In the genomic region with DNA sequence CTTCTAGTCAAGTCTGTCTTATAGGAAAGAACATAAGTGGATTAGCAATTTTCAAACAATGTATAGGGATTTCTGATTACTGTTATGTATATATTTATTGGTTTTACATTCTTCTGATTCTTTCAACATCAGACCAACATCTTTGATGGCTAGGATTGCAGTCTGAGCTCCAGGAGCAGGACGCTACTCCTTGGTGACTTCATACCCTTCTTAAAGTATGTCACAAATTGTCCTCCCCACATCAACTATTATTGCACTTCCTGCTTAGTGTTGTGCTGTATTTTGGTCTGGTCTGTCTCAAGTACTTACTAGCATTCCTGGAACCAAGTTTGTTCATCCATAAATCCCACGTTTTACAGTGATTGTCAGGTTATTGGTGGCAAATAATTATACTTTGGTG, we compare ENCODE assay signal across 13 cellular contexts. TPM values are rescaled to one million over a fixed set of nuclear protein-coding genes. Genes with fewer than 3 reads are reported as not detected.
DNase-seq lines count a peak whose midpoint lies in the region; ATAC-seq, FAIRE-seq and TF ChIP-seq lines count a peak whose summit lies in the region.
"Had no signal": no experiment of that assay in that cellular context is flagged by ENCODE, and none has a peak within 500 bp of the region (broad histone marks: within the 10 kb centered on the region; RNA-seq: fewer than 3 reads in every experiment).

No MANE protein-coding gene starts in this region.

- intact Hi-C loops in activated T-helper 1 cell treated with anti-CD3 and anti-CD28 coated beads, Interleukin-12 subunit alpha, Interleukin-12 subunit beta, Interleukin-2, Interleukin-4 antibody, amounts not matched to agents 30 ng/mL and 10 ng/mL and 1 ng/mL, durations not matched to agents 14 hours and 24 hours and 36 hours (cut with micrococcal nuclease): no loop called here

- FAIRE-seq in keratinocyte (lab: Jason Lieb, UNC): no peak
- FAIRE-seq: bronchial epithelial cell, small intestine had no signal

- no peaks in the 10 kb centered on the region for H3K9me1 ChIP-seq in keratinocyte (ENCODE audit: control insufficient read depth, extremely low read depth, insufficient read depth, low read length)

- H3K4me3 ChIP-seq in ACC112 (ENCODE audit: low read depth, low read length) (peak overlapping the region; percentile 30), HL-60 (replicated peaks; ENCODE audit: insufficient read depth, low read length) (no peak overlapping the region), keratinocyte (ENCODE audit: control insufficient read depth in 2 of 3, extremely low read depth in 1 of 3, insufficient read depth in 2 of 3, low read depth in 1 of 3, low read length in 3 of 3) (no peak overlapping the region)

- ATAC-seq in HG02763 (IDR thresholded peaks at IDR 0.05; ENCODE audit: unreplicated experiment): no peak
- ATAC-seq in HG03095 (IDR thresholded peaks at IDR 0.05; ENCODE audit: unreplicated experiment): no peak
- ATAC-seq: activated T-helper 17 cell treated with anti-CD3 and anti-CD28 coated beads, Interleukin-2, amount 50 U/mL, for 72 hours had no signal

- dilution Hi-C loops in keratinocyte (cut with MboI; ENCODE audit: extremely low pct_ligation_motif_present, low sequenced_read_pairs): no loop called here

- no peaks in the 10 kb centered on the region for H3K27me3 ChIP-seq in ACC112 (ENCODE audit: insufficient read depth, low read length)
- no peaks in the 10 kb centered on the region for H3K27me3 ChIP-seq in HL-60 (ENCODE audit: insufficient read depth, poor library complexity, severe bottlenecking)
- no peaks in the 10 kb centered on the region for H3K27me3 ChIP-seq in keratinocyte (ENCODE audit: control insufficient read depth, extremely low read depth, insufficient read depth, low read length)

- H3K4me3 Mint-ChIP-seq in activated T-helper 1 cell treated with anti-CD3 and anti-CD28 coated beads, Interleukin-12 subunit alpha, Interleukin-12 subunit beta, Interleukin-2, Interleukin-4 antibody, amounts not matched to agents 30 ng/mL and 10 ng/mL and 1 ng/mL, durations not matched to agents 14 hours and 24 hours and 36 hours: no peak overlapping the region
- H3K4me3 Mint-ChIP-seq: activated T-helper 17 cell treated with anti-CD3 and anti-CD28 coated beads, Interleukin-2, amount 50 U/mL, for 72 hours; naive B cell had no signal

- peak overlapping the region; percentile 100 for H3K27ac ChIP-seq in ACC112 (ENCODE audit: low read depth, low read length)
- peak overlapping the region; percentile 4; the same call in 1 of the 2 replicates for H3K27ac ChIP-seq in HL-60 (replicated peaks)
- H3K27ac ChIP-seq in keratinocyte (ENCODE audit: control insufficient read depth, insufficient read depth, low read length): peak overlapping the region; percentile 61

- H3K9ac ChIP-seq in keratinocyte (ENCODE audit: control insufficient read depth, extremely low read depth, insufficient read depth, low read length): no peak overlapping the region

- no peaks in the 10 kb centered on the region for H4K20me1 ChIP-seq in keratinocyte (ENCODE audit: control insufficient read depth, extremely low read depth, insufficient read depth, low read length)

- H3K9me3 ChIP-seq in keratinocyte (ENCODE audit: control insufficient read depth, low read depth, low read length): no peaks in the 10 kb centered on the region

- H3K36me3 ChIP-seq in ACC112 (ENCODE audit: insufficient read depth, low read length) (no peaks in the 10 kb centered on the region), keratinocyte (ENCODE audit: control insufficient read depth in 2 of 2, extremely low read depth in 1 of 2, insufficient read depth in 2 of 2, low read length in 2 of 2) (no peaks in the 10 kb centered on the region)

- H3K4me1 Mint-ChIP-seq in activated T-helper 1 cell treated with anti-CD3 and anti-CD28 coated beads, Interleukin-12 subunit alpha, Interleukin-12 subunit beta, Interleukin-2, Interleukin-4 antibody, amounts not matched to agents 30 ng/mL and 10 ng/mL and 1 ng/mL, durations not matched to agents 14 hours and 24 hours and 36 hours (ENCODE audit: low read depth): no peaks in the 10 kb centered on the region
- H3K4me1 Mint-ChIP-seq: activated T-helper 17 cell treated with anti-CD3 and anti-CD28 coated beads, Interleukin-2, amount 50 U/mL, for 72 hours; naive B cell had no signal

- DNase-seq in HL-60 (ENCODE audit: low read depth in 1 of 2, low spot score in 1 of 2) (peak; percentile 22 to 35), astrocyte of the hippocampus (ENCODE audit: low read depth, low spot score) (peak; percentile 32), keratinocyte (ENCODE audit: low read depth, low spot score) (no peak), HuH-7 (ENCODE audit: low spot score) (no peak)
- no peak for DNase-seq in activated T-helper 1 cell treated with anti-CD3 and anti-CD28 coated beads, Interleukin-12 subunit alpha, Interleukin-12 subunit beta, Interleukin-2, Interleukin-4 antibody, amounts not matched to agents 30 ng/mL and 10 ng/mL and 1 ng/mL, durations not matched to agents 14 hours and 24 hours and 36 hours (ENCODE audit: low spot score)
- DNase-seq: naive B cell, NCI-H526, small intestine had no signal

- H3K4me1 ChIP-seq in ACC112 (ENCODE audit: control insufficient read depth, insufficient read depth, low read length, unreplicated experiment) (peaks cover 62% of the 10 kb centered on the region), keratinocyte (ENCODE audit: control insufficient read depth, extremely low read depth, insufficient read depth, low read length) (peaks cover 42% of the 10 kb centered on the region)

- no peaks in the 10 kb centered on the region for H3K9me3 Mint-ChIP-seq in activated T-helper 1 cell treated with anti-CD3 and anti-CD28 coated beads, Interleukin-12 subunit alpha, Interleukin-12 subunit beta, Interleukin-2, Interleukin-4 antibody, amounts not matched to agents 30 ng/mL and 10 ng/mL and 1 ng/mL, durations not matched to agents 14 hours and 24 hours and 36 hours
- H3K9me3 Mint-ChIP-seq: activated T-helper 17 cell treated with anti-CD3 and anti-CD28 coated beads, Interleukin-2, amount 50 U/mL, for 72 hours; naive B cell had no signal

- TF ChIP-seq CTCF in HL-60 (IDR thresholded peaks at IDR 0.05; ENCODE audit: insufficient read depth, low read length): no peak
- TF ChIP-seq CTCF in keratinocyte (optimal IDR thresholded peaks at IDR 0.05 in 1 of 3, IDR thresholded peaks at IDR 0.05 in 1 of 3, conservative IDR thresholded peaks at IDR 0.05 in 1 of 3; ENCODE audit: extremely low read depth in 1 of 3, insufficient read depth in 2 of 3, low read length in 3 of 3): no peak

- no peaks in the 10 kb centered on the region for H3K36me3 Mint-ChIP-seq in activated T-helper 1 cell treated with anti-CD3 and anti-CD28 coated beads, Interleukin-12 subunit alpha, Interleukin-12 subunit beta, Interleukin-2, Interleukin-4 antibody, amounts not matched to agents 30 ng/mL and 10 ng/mL and 1 ng/mL, durations not matched to agents 14 hours and 24 hours and 36 hours (ENCODE audit: low read depth)
- H3K36me3 Mint-ChIP-seq: naive B cell had no signal

- H3K4me2 ChIP-seq in keratinocyte (ENCODE audit: control insufficient read depth, extremely low read depth, insufficient read depth, low read depth, low read length): peak overlapping the region; percentile 2

- no peak overlapping the region for H3K27ac Mint-ChIP-seq in activated T-helper 1 cell treated with anti-CD3 and anti-CD28 coated beads, Interleukin-12 subunit alpha, Interleukin-12 subunit beta, Interleukin-2, Interleukin-4 antibody, amounts not matched to agents 30 ng/mL and 10 ng/mL and 1 ng/mL, durations not matched to agents 14 hours and 24 hours and 36 hours
- H3K27ac Mint-ChIP-seq: activated T-helper 17 cell treated with anti-CD3 and anti-CD28 coated beads, Interleukin-2, amount 50 U/mL, for 72 hours had no signal

- H3K79me2 ChIP-seq in ACC112 (ENCODE audit: control insufficient read depth, insufficient read depth, low read length, unreplicated experiment) (peaks cover 15% of the 10 kb centered on the region), keratinocyte (ENCODE audit: control insufficient read depth, insufficient read depth, low read length) (no peaks in the 10 kb centered on the region)

- H2AFZ ChIP-seq in ACC112 (ENCODE audit: low read length, unreplicated experiment) (no peak overlapping the region), keratinocyte (ENCODE audit: control insufficient read depth, low read length) (no peak overlapping the region)

- H3K27me3 Mint-ChIP-seq in activated T-helper 1 cell treated with anti-CD3 and anti-CD28 coated beads, Interleukin-12 subunit alpha, Interleukin-12 subunit beta, Interleukin-2, Interleukin-4 antibody, amounts not matched to agents 30 ng/mL and 10 ng/mL and 1 ng/mL, durations not matched to agents 14 hours and 24 hours and 36 hours (ENCODE audit: insufficient read depth): no peaks in the 10 kb centered on the region
- H3K27me3 Mint-ChIP-seq: activated T-helper 17 cell treated with anti-CD3 and anti-CD28 coated beads, Interleukin-2, amount 50 U/mL, for 72 hours; naive B cell had no signal

RNA-seq across cellular contexts. Expression of gene MAP2, which starts 49.0 kb away (rescaled TPM):
- polyA plus RNA-seq in keratinocyte: 11.9 to 27.1 TPM (median 16.2 TPM) in 3 replicates
- 151 TPM for polyA plus RNA-seq in keratinocyte (2011; ENCODE audit: low read depth)
- 17.7 and 30.9 TPM in 2 replicates for polyA plus RNA-seq in keratinocyte (2011; cell fraction: cytosol; rRNA removed)
- 42.6 and 47.7 TPM in 2 replicates for polyA plus RNA-seq in keratinocyte (2011; cell fraction: nucleus; rRNA removed)
- polyA plus RNA-seq in keratinocyte (2012; ENCODE audit: low replicate concordance): 16.6 and 82.0 TPM in 2 replicates
- polyA minus RNA-seq in keratinocyte: 41.0 to 74.8 TPM (median 46.1 TPM) in 3 replicates
- polyA minus RNA-seq in keratinocyte (2011; cell fraction: cytosol; rRNA and poly(A)+ RNA removed): 19.8 TPM
- polyA minus RNA-seq in keratinocyte (2011; cell fraction: nucleus; rRNA and poly(A)+ RNA removed): 53.9 and 89.6 TPM in 2 replicates
- total RNA-seq in activated T-helper 1 cell treated with anti-CD3 and anti-CD28 coated beads, Interleukin-12 subunit alpha, Interleukin-12 subunit beta, Interleukin-2, Interleukin-4 antibody, amounts not matched to agents 30 ng/mL and 10 ng/mL and 1 ng/mL, durations not matched to agents 14 hours and 24 hours and 36 hours: not detected in 2 replicates

Comparison
In these comparisons a context has a peak if more than half of its experiments do, and no peak if none do; other contexts are left out.
1. H3K27ac ChIP-seq: peak in every context shown above with its lines; median percentile 100 in ACC112; 61 in keratinocyte; 4 in HL-60.
2. DNase-seq: peak in HL-60 (2 of 2) and astrocyte of the hippocampus (single experiment); none in keratinocyte (single experiment), HuH-7 (single experiment) and activated T-helper 1 cell treated with anti-CD3 and anti-CD28 coated beads, Interleukin-12 subunit alpha, Interleukin-12 subunit beta, Interleukin-2, Interleukin-4 antibody, amounts not matched to agents 30 ng/mL and 10 ng/mL and 1 ng/mL, durations not matched to agents 14 hours and 24 hours and 36 hours (single experiment).